ENCODE assay signal across 23 cellular contexts in the genomic region with DNA sequence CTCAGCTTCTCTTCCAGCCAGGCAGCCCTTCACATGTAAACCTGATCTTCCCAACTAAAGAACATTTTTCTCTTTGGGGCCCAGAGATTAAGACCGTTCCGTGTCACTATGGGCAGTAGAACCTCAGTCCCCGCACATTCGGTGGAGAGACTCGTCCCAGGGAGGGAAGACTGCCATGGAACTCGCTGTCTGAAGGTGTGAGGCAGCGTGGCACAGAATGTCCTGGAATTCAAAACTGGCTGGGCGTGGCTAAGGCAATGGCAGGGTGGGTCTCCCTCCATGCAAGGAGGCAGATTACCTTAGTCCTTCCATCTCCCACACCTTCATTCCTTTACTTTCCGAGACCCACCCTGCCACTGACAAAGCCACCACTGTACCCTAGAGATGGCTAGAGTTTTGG.
"Had no signal": no experiment of that assay in that cellular context is flagged by ENCODE, and none has a peak within 500 bp of the region (broad histone marks: within the 10 kb centered on the region; RNA-seq: fewer than 3 reads in every experiment).

No MANE protein-coding gene starts in this region.

- H3K27me3 Mint-ChIP-seq: stimulated activated naive CD8-positive, alpha-beta T cell treated with anti-CD3 and anti-CD28 coated beads, Interleukin-15, amount 100 ng/mL, for 72 hours had no signal

- DNase-seq: activated CD4-positive, alpha-beta T cell treated with anti-CD3 and anti-CD28 coated beads for 4 hours; activated CD4-positive, alpha-beta T cell treated with anti-CD3 and anti-CD28 coated beads, Interleukin-2, amount 50 U/mL, for 4 hours; activated naive CD4-positive, alpha-beta T cell; activated T-cell treated with anti-CD3 and anti-CD28 coated beads for 4 hours; activated T-cell treated with anti-CD3 and anti-CD28 coated beads, Interleukin-2, amount 50 U/mL, for 72 hours; colonic mucosa; effector CD8-positive, alpha-beta T cell; heart right ventricle; islet precursor cell; left ventricle myocardium inferior; mesendoderm; natural killer cell; stimulated activated CD4-positive, alpha-beta T cell treated with anti-CD3 and anti-CD28 coated beads, Interleukin-4, amount 100 ng/mL, for 24 hours; stimulated activated naive CD8-positive, alpha-beta T cell treated with anti-CD3 and anti-CD28 coated beads, Interleukin-15, amount 100 ng/mL, for 72 hours; substantia nigra; T-cell; upper lobe of left lung had no signal

- H3K27me3 ChIP-seq: colonic mucosa, foreskin keratinocyte, right lobe of liver, upper lobe of left lung had no signal

- H3K4me3 Mint-ChIP-seq: activated T-cell treated with anti-CD3 and anti-CD28 coated beads, Interleukin-2, amount 50 U/mL, for 72 hours; natural killer cell; stimulated activated effector memory CD8-positive, alpha-beta T cell treated with anti-CD3 and anti-CD28 coated beads, Interleukin-12 subunit alpha, Interleukin-12 subunit beta, amount 100 ng/mL, for 72 hours; stimulated activated naive CD8-positive, alpha-beta T cell treated with anti-CD3 and anti-CD28 coated beads, Interleukin-15, amount 100 ng/mL, for 72 hours; T-cell had no signal

- H3K4me1 ChIP-seq: colonic mucosa, foreskin keratinocyte, heart right ventricle, left ventricle myocardium inferior, right lobe of liver, upper lobe of left lung had no signal

- H3K36me3 ChIP-seq: colonic mucosa, heart right ventricle, left ventricle myocardium inferior, right lobe of liver, upper lobe of left lung had no signal

- H3K4me1 Mint-ChIP-seq: natural killer cell; stimulated activated naive CD8-positive, alpha-beta T cell treated with anti-CD3 and anti-CD28 coated beads, Interleukin-15, amount 100 ng/mL, for 72 hours; T-cell had no signal

- H3K36me3 Mint-ChIP-seq: activated naive CD4-positive, alpha-beta T cell treated with anti-CD3 and anti-CD28 coated beads, Interleukin-2, amount 50 U/mL, for 72 hours; natural killer cell; stimulated activated effector memory CD8-positive, alpha-beta T cell treated with anti-CD3 and anti-CD28 coated beads, Interleukin-12 subunit alpha, Interleukin-12 subunit beta, amount 100 ng/mL, for 72 hours; T-cell had no signal

- H3K27ac Mint-ChIP-seq: activated naive CD4-positive, alpha-beta T cell treated with anti-CD3 and anti-CD28 coated beads, Interleukin-2, amount 50 U/mL, for 72 hours; activated T-cell treated with anti-CD3 and anti-CD28 coated beads, Interleukin-2, amount 50 U/mL, for 72 hours; natural killer cell; stimulated activated effector memory CD8-positive, alpha-beta T cell treated with anti-CD3 and anti-CD28 coated beads, Interleukin-12 subunit alpha, Interleukin-12 subunit beta, amount 100 ng/mL, for 72 hours; T-cell had no signal

- H3K4me3 ChIP-seq: colonic mucosa, heart right ventricle, left ventricle myocardium inferior, lung, right lobe of liver, skin epidermis, upper lobe of left lung had no signal

- H3K9me3 Mint-ChIP-seq: activated naive CD4-positive, alpha-beta T cell treated with anti-CD3 and anti-CD28 coated beads, Interleukin-2, amount 50 U/mL, for 72 hours; activated T-cell treated with anti-CD3 and anti-CD28 coated beads, Interleukin-2, amount 50 U/mL, for 72 hours; natural killer cell; stimulated activated effector memory CD8-positive, alpha-beta T cell treated with anti-CD3 and anti-CD28 coated beads, Interleukin-12 subunit alpha, Interleukin-12 subunit beta, amount 100 ng/mL, for 72 hours; stimulated activated naive CD8-positive, alpha-beta T cell treated with anti-CD3 and anti-CD28 coated beads, Interleukin-15, amount 100 ng/mL, for 72 hours; T-cell had no signal

- H3K9me3 ChIP-seq: colonic mucosa, heart right ventricle, left ventricle myocardium inferior, right lobe of liver, upper lobe of left lung had no signal

- H3K27ac ChIP-seq: colonic mucosa, foreskin keratinocyte, heart right ventricle, left ventricle myocardium inferior, right lobe of liver, upper lobe of left lung had no signal
